In genomic region chr7:27822245-27822644, GRCh38 we compare ENCODE assay signal across 14 cellular contexts.
DNase-seq lines count a peak whose midpoint lies in the region; ATAC-seq, FAIRE-seq and TF ChIP-seq lines count a peak whose summit lies in the region.
"Had no signal": no experiment of that assay in that cellular context is flagged by ENCODE, and none has a peak within 500 bp of the region (broad histone marks: within the 10 kb centered on the region; RNA-seq: fewer than 3 reads in every experiment).

No MANE protein-coding gene starts in this region.

- H3K4me3 ChIP-seq in gastroesophageal sphincter: no peak overlapping the region
- H3K4me3 ChIP-seq in esophagus muscularis mucosa: no peak overlapping the region

- H3K4me1 ChIP-seq in gastroesophageal sphincter (peaks cover 0 to 7% (median 0%) of the 10 kb centered on the region in 3 donors), esophagus muscularis mucosa (peaks cover 0 to 4% (median 0%) of the 10 kb centered on the region in 4 donors)

- TF ChIP-seq POLR2A in GM12892 (IDR thresholded peaks at IDR 0.05; ENCODE audit: low read depth, low read length): no peak
- no peak for TF ChIP-seq POLR2A in gastroesophageal sphincter (IDR thresholded peaks at IDR 0.05)
- TF ChIP-seq POLR2A in esophagus muscularis mucosa (IDR thresholded peaks at IDR 0.05; ENCODE audit: low read depth): no peak

- H3K27ac Mint-ChIP-seq in endothelial cell (ENCODE audit: unreplicated experiment): peak overlapping the region; percentile 61
- no peak overlapping the region for H3K27ac Mint-ChIP-seq in activated CD8-positive, alpha-beta T cell treated with anti-CD3 and anti-CD28 coated beads for 36 hours
- H3K27ac Mint-ChIP-seq in activated T-helper 1 cell treated with anti-CD3 and anti-CD28 coated beads, Interleukin-12 subunit alpha, Interleukin-12 subunit beta, Interleukin-2, Interleukin-4 antibody, amounts not matched to agents 30 ng/mL and 10 ng/mL and 1 ng/mL, durations not matched to agents 14 hours and 24 hours and 36 hours: no peak overlapping the region
- H3K27ac Mint-ChIP-seq: CD14-positive monocyte; CD8-positive, alpha-beta T cell had no signal

- POLR2A ChIA-PET in activated CD8-positive, alpha-beta T cell treated with anti-CD3 and anti-CD28 coated beads for 36 hours (lab: Charles Lee): no interaction called here

- H3K36me3 ChIP-seq in gastroesophageal sphincter (peaks cover 0 to 35% of the 10 kb centered on the region in 2 donors), esophagus muscularis mucosa (peaks cover 0 to 30% (median 13%) of the 10 kb centered on the region in 4 donors)

- no peaks in the 10 kb centered on the region for H3K9me3 Mint-ChIP-seq in endothelial cell (ENCODE audit: unreplicated experiment)
- H3K9me3 Mint-ChIP-seq in activated CD8-positive, alpha-beta T cell treated with anti-CD3 and anti-CD28 coated beads for 36 hours: no peaks in the 10 kb centered on the region
- H3K9me3 Mint-ChIP-seq in activated T-helper 1 cell treated with anti-CD3 and anti-CD28 coated beads, Interleukin-12 subunit alpha, Interleukin-12 subunit beta, Interleukin-2, Interleukin-4 antibody, amounts not matched to agents 30 ng/mL and 10 ng/mL and 1 ng/mL, durations not matched to agents 14 hours and 24 hours and 36 hours: no peaks in the 10 kb centered on the region
- H3K9me3 Mint-ChIP-seq: CD14-positive monocyte; CD8-positive, alpha-beta T cell had no signal

- TF ChIP-seq EP300 in gastroesophageal sphincter (IDR thresholded peaks at IDR 0.05) (no peak), esophagus muscularis mucosa (IDR thresholded peaks at IDR 0.05) (no peak)

- no peaks in the 10 kb centered on the region for H3K4me1 Mint-ChIP-seq in endothelial cell (ENCODE audit: unreplicated experiment)
- no peaks in the 10 kb centered on the region for H3K4me1 Mint-ChIP-seq in activated CD8-positive, alpha-beta T cell treated with anti-CD3 and anti-CD28 coated beads for 36 hours (ENCODE audit: low read depth)
- no peaks in the 10 kb centered on the region for H3K4me1 Mint-ChIP-seq in activated T-helper 1 cell treated with anti-CD3 and anti-CD28 coated beads, Interleukin-12 subunit alpha, Interleukin-12 subunit beta, Interleukin-2, Interleukin-4 antibody, amounts not matched to agents 30 ng/mL and 10 ng/mL and 1 ng/mL, durations not matched to agents 14 hours and 24 hours and 36 hours (ENCODE audit: low read depth)
- H3K4me1 Mint-ChIP-seq: CD14-positive monocyte had no signal

- peak; percentile 21 for FAIRE-seq in GM12892 (lab: Jason Lieb, UNC)
- FAIRE-seq: HTR-8/SVneo had no signal

- DNase-seq in GM12892 (ENCODE audit: insufficient read length): no peak
- no peak for DNase-seq in endothelial cell (ENCODE audit: low spot score)
- no peak for DNase-seq in esophagus muscularis mucosa (ENCODE audit: extremely low spot score)
- DNase-seq in activated CD8-positive, alpha-beta T cell treated with anti-CD3 and anti-CD28 coated beads for 36 hours: no peak
- no peak for DNase-seq in activated T-helper 1 cell treated with anti-CD3 and anti-CD28 coated beads, Interleukin-12 subunit alpha, Interleukin-12 subunit beta, Interleukin-2, Interleukin-4 antibody, amounts not matched to agents 30 ng/mL and 10 ng/mL and 1 ng/mL, durations not matched to agents 14 hours and 24 hours and 36 hours (ENCODE audit: low spot score)
- DNase-seq: CD8-positive, alpha-beta T cell; COR-L47; GF-D8; GOT3; HCEC 1CT had no signal

- no peaks in the 10 kb centered on the region for H3K27me3 Mint-ChIP-seq in endothelial cell (ENCODE audit: unreplicated experiment)
- no peaks in the 10 kb centered on the region for H3K27me3 Mint-ChIP-seq in activated CD8-positive, alpha-beta T cell treated with anti-CD3 and anti-CD28 coated beads for 36 hours
- no peaks in the 10 kb centered on the region for H3K27me3 Mint-ChIP-seq in activated T-helper 1 cell treated with anti-CD3 and anti-CD28 coated beads, Interleukin-12 subunit alpha, Interleukin-12 subunit beta, Interleukin-2, Interleukin-4 antibody, amounts not matched to agents 30 ng/mL and 10 ng/mL and 1 ng/mL, durations not matched to agents 14 hours and 24 hours and 36 hours (ENCODE audit: insufficient read depth)

- H3K9me3 ChIP-seq in gastroesophageal sphincter (no peaks in the 10 kb centered on the region), esophagus muscularis mucosa (no peaks in the 10 kb centered on the region)

- intact Hi-C loops in esophagus muscularis mucosa (cut with DNase I): no loop called here
- intact Hi-C loops in activated CD8-positive, alpha-beta T cell treated with anti-CD3 and anti-CD28 coated beads for 36 hours (cut with micrococcal nuclease): no loop called here
- intact Hi-C loops in activated T-helper 1 cell treated with anti-CD3 and anti-CD28 coated beads, Interleukin-12 subunit alpha, Interleukin-12 subunit beta, Interleukin-2, Interleukin-4 antibody, amounts not matched to agents 30 ng/mL and 10 ng/mL and 1 ng/mL, durations not matched to agents 14 hours and 24 hours and 36 hours (cut with micrococcal nuclease): no loop called here

- H3K27me3 ChIP-seq in gastroesophageal sphincter (no peaks in the 10 kb centered on the region), esophagus muscularis mucosa (no peaks in the 10 kb centered on the region)

- 70 to 75% methylated on average over 2 of the region's 2 CpGs for WGBS in gastroesophageal sphincter (ENCODE audit: low coverage in 1 of 2), 2 donors
- 86% methylated on average over 2 of the region's 2 CpGs for WGBS in esophagus muscularis mucosa

- no peak overlapping the region for H3K4me3 Mint-ChIP-seq in endothelial cell (ENCODE audit: unreplicated experiment)
- no peak overlapping the region for H3K4me3 Mint-ChIP-seq in activated CD8-positive, alpha-beta T cell treated with anti-CD3 and anti-CD28 coated beads for 36 hours
- H3K4me3 Mint-ChIP-seq in activated T-helper 1 cell treated with anti-CD3 and anti-CD28 coated beads, Interleukin-12 subunit alpha, Interleukin-12 subunit beta, Interleukin-2, Interleukin-4 antibody, amounts not matched to agents 30 ng/mL and 10 ng/mL and 1 ng/mL, durations not matched to agents 14 hours and 24 hours and 36 hours: no peak overlapping the region
- H3K4me3 Mint-ChIP-seq: CD14-positive monocyte; CD8-positive, alpha-beta T cell had no signal

- CTCF ChIA-PET in activated CD8-positive, alpha-beta T cell treated with anti-CD3 and anti-CD28 coated beads for 36 hours (lab: Charles Lee): no interaction called here

- no peak for TF ChIP-seq CTCF in endothelial cell (IDR thresholded peaks at IDR 0.05; ENCODE audit: unreplicated experiment)
- no peak for TF ChIP-seq CTCF in gastroesophageal sphincter (IDR thresholded peaks at IDR 0.05)
- TF ChIP-seq CTCF in esophagus muscularis mucosa (IDR thresholded peaks at IDR 0.05): no peak
- no peak for TF ChIP-seq CTCF in activated CD8-positive, alpha-beta T cell treated with anti-CD3 and anti-CD28 coated beads for 36 hours (IDR thresholded peaks at IDR 0.05)

- peak; percentile 71 for ATAC-seq in gastroesophageal sphincter
- no peak for ATAC-seq in GM21360 (IDR thresholded peaks at IDR 0.05; ENCODE audit: unreplicated experiment)
- ATAC-seq in activated CD8-positive, alpha-beta T cell treated with anti-CD3 and anti-CD28 coated beads for 36 hours: no peak
- ATAC-seq: CD8-positive, alpha-beta T cell had no signal

- H3K36me3 Mint-ChIP-seq in endothelial cell (ENCODE audit: low read depth, unreplicated experiment): peaks cover 6% of the 10 kb centered on the region
- peaks cover 22% of the 10 kb centered on the region for H3K36me3 Mint-ChIP-seq in activated CD8-positive, alpha-beta T cell treated with anti-CD3 and anti-CD28 coated beads for 36 hours (ENCODE audit: low read depth)
- H3K36me3 Mint-ChIP-seq in activated T-helper 1 cell treated with anti-CD3 and anti-CD28 coated beads, Interleukin-12 subunit alpha, Interleukin-12 subunit beta, Interleukin-2, Interleukin-4 antibody, amounts not matched to agents 30 ng/mL and 10 ng/mL and 1 ng/mL, durations not matched to agents 14 hours and 24 hours and 36 hours (ENCODE audit: low read depth): peaks cover 18% of the 10 kb centered on the region

- H3K27ac ChIP-seq in gastroesophageal sphincter: no peak overlapping the region
- H3K27ac ChIP-seq in esophagus muscularis mucosa (replicated peaks in 1 of 4): no peak overlapping the region
